In the genomic region with DNA sequence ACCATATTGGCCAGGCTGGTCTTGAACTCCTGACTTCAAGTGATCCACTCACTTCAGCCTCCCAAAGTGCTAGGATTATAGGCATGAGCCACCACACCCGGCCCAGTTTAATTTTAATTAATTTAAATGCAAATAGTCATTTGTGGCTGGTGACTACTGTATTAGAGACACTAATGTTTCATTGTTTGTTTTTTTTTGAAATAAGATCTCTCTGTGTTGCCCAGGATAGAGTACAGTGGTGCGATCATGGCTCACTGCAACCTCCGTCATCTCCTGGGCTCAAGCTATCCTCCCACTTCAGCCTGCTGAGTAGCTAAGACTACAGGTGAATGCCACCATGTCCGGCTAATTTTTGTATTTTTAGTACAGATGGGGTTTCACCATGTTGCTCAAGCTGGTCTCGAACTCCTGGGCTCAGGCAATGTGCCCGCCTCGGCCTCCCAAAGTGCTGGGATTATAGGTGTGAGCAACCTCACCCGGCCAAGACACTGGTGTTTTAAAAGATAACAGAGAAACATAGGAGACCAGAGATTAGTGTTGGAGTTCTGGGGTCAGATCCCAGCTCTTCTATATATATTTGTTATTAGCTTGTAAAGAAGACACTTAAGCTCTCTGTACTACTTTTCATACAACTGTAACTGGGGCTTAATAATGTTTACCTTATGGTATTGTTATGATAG, we compare ENCODE assay signal across 14 cellular contexts. TPM values are rescaled to one million over a fixed set of nuclear protein-coding genes. Genes with fewer than 3 reads are reported as not detected.
DNase-seq lines count a peak whose midpoint lies in the region; ATAC-seq and TF ChIP-seq lines count a peak whose summit lies in the region.
"Had no signal": no experiment of that assay in that cellular context is flagged by ENCODE, and none has a peak within 500 bp of the region (broad histone marks: within the 10 kb centered on the region; RNA-seq: fewer than 3 reads in every experiment).

No MANE protein-coding gene starts in this region.

- intact Hi-C loops in psoas muscle (cut with DNase I), result no loop called here

- TF ChIP-seq CTCF in C4-2B (conservative IDR thresholded peaks at IDR 0.05), result no peak
- no peak for TF ChIP-seq CTCF in HL-60 (IDR thresholded peaks at IDR 0.05; ENCODE audit: insufficient read depth, low read length)
- TF ChIP-seq CTCF in psoas muscle (IDR thresholded peaks at IDR 0.05), result no peak

- H3K27ac ChIP-seq in C4-2B (peak overlapping the region; percentile 49), HL-60 (replicated peaks) (peak overlapping the region; percentile 77), psoas muscle (peak overlapping the region; percentile 86)

- H3K27me3 ChIP-seq in HL-60 (ENCODE audit: insufficient read depth, poor library complexity, severe bottlenecking) (no peaks in the 10 kb centered on the region), psoas muscle (ENCODE audit: insufficient read depth in 3 of 3, low read length in 2 of 3) (no peaks in the 10 kb centered on the region)
- H3K27me3 ChIP-seq: ovary had no signal

- no peak for DNase-seq in HL-60 (ENCODE audit: low read depth in 1 of 2, low spot score in 1 of 2)
- peak; percentile 61 for DNase-seq in left kidney (ENCODE audit: low read depth, low spot score)
- no peak for DNase-seq in psoas muscle
- DNase-seq in stimulated activated naive CD4-positive, alpha-beta T cell (lab: John Stamatoyannopoulos, UW), result no peak
- DNase-seq in cerebellum (ENCODE audit: low spot score), result no peak
- no peak for DNase-seq in G401 (ENCODE audit: low spot score)
- DNase-seq: activated gamma-delta T cell treated with Interleukin-2 at 50 U/mL for 16 hours, anterior cingulate cortex, DMS 273 treated with DMSO at 0.1 percent for 48 hours, NCI-H1048, NCI-H2107, ovary had no signal

- H3K4me3 ChIP-seq in HL-60 (replicated peaks; ENCODE audit: insufficient read depth, low read length) (no peak overlapping the region), psoas muscle (no peak overlapping the region)
- H3K4me3 ChIP-seq: ovary had no signal

- whole genome bisulfite sequencing in psoas muscle, 3 donors, result 83 to 93% (median 83%) methylated on average over 8 of the region's 8 CpGs

- in situ Hi-C loops in G401 (cut with HindIII; ENCODE audit: low sequenced_read_pairs), result no loop called here

- H3K9me3 ChIP-seq in psoas muscle, result no peaks in the 10 kb centered on the region
- H3K9me3 ChIP-seq: ovary had no signal

- peaks cover 39% of the 10 kb centered on the region for H3K4me1 ChIP-seq in psoas muscle

- no peaks in the 10 kb centered on the region for H3K36me3 ChIP-seq in psoas muscle (ENCODE audit: insufficient read depth in 1 of 2, low read depth in 1 of 2)
- H3K36me3 ChIP-seq: ovary had no signal

- ATAC-seq in psoas muscle (no peak), HG02763 (IDR thresholded peaks at IDR 0.05; ENCODE audit: unreplicated experiment) (no peak)

RNA-seq across cellular contexts. Expression of gene RAB11A, which starts 34.5 kb away (rescaled TPM):
- 100 to 1,000 TPM in 2 of 4 donors, 10 to 100 TPM in 2; 89.5 to 152 (median 105) TPM for total RNA-seq in psoas muscle
- polyA plus RNA-seq in psoas muscle, result 100 to 1,000 TPM; 115 to 152 (median 150) TPM
- total RNA-seq in cerebellum, result 91.4 TPM
- 280 and 333 TPM in 2 replicates for total RNA-seq in G401 (2014; rRNA removed; shearing (Covaris generic))

RNA-seq across cellular contexts. Expression of gene DENND4A, which starts 42.6 kb away (rescaled TPM):
- total RNA-seq in psoas muscle, result 10 to 100 TPM; 15.4 to 46.7 (median 23.4) TPM
- polyA plus RNA-seq in psoas muscle, result 10 to 100 TPM in 1 of 3 donors, 1 to 10 TPM in 2; 4.0 to 11.2 (median 7.0) TPM
- 55.3 TPM for total RNA-seq in cerebellum
- 3.8 and 12.2 TPM in 2 replicates for total RNA-seq in G401 (2014; rRNA removed; shearing (Covaris generic))
